15 cellular contexts compared by ENCODE assay signal in genomic region chr7:154902600-154903082, GRCh38.
"Had no signal": no experiment of that assay in that cellular context is flagged by ENCODE, and none has a peak within 500 bp of the region (broad histone marks: within the 10 kb centered on the region; RNA-seq: fewer than 3 reads in every experiment).

No MANE protein-coding gene starts in this region.

- H3K36me3 ChIP-seq: heart left ventricle, transverse colon had no signal

- H3K36me3 Mint-ChIP-seq: activated CD8-positive, alpha-beta memory T cell treated with anti-CD3 and anti-CD28 coated beads, Interleukin-2, amount 10 ng/mL, durations not matched to agents 7 days and 5 days; naive thymus-derived CD8-positive, alpha-beta T cell; stimulated activated effector memory CD8-positive, alpha-beta T cell treated with anti-CD3 and anti-CD28 coated beads, Interleukin-12 subunit alpha, Interleukin-12 subunit beta, amount 100 ng/mL, for 72 hours had no signal

- ATAC-seq: activated CD4-positive, CD25-positive, alpha-beta regulatory T cell treated with anti-CD3 and anti-CD28 coated beads, Interleukin-2, amount 50 U/mL, for 24 hours; activated CD8-positive, alpha-beta memory T cell treated with anti-CD3 and anti-CD28 coated beads, Interleukin-2, amount 10 ng/mL, durations not matched to agents 7 days and 5 days; effector memory CD8-positive, alpha-beta T cell; heart left ventricle; naive thymus-derived CD8-positive, alpha-beta T cell; stimulated activated effector memory CD8-positive, alpha-beta T cell treated with anti-CD3 and anti-CD28 coated beads, Interleukin-12 subunit alpha, Interleukin-12 subunit beta, amount 100 ng/mL, for 72 hours had no signal

- H3K9me3 ChIP-seq: transverse colon had no signal

- DNase-seq: activated CD8-positive, alpha-beta memory T cell treated with anti-CD3 and anti-CD28 coated beads, Interleukin-2, amount 10 ng/mL, durations not matched to agents 7 days and 5 days; activated naive CD4-positive, alpha-beta T cell treated with anti-CD3 and anti-CD28 coated beads for 36 hours; activated T-cell treated with anti-CD3 and anti-CD28 coated beads, Interleukin-2, amount 50 U/mL, for 1 hour; effector memory CD8-positive, alpha-beta T cell; foreskin melanocyte; heart left ventricle; mammary epithelial cell; naive thymus-derived CD8-positive, alpha-beta T cell; stimulated activated CD4-positive, alpha-beta T cell treated with anti-CD3 and anti-CD28 coated beads, Interleukin-12 subunit alpha, Interleukin-12 subunit beta, amount 100 ng/mL, for 4 hours; transverse colon had no signal

- H3K4me1 Mint-ChIP-seq: activated CD8-positive, alpha-beta memory T cell treated with anti-CD3 and anti-CD28 coated beads, Interleukin-2, amount 10 ng/mL, durations not matched to agents 7 days and 5 days; naive thymus-derived CD8-positive, alpha-beta T cell; stimulated activated effector memory CD8-positive, alpha-beta T cell treated with anti-CD3 and anti-CD28 coated beads, Interleukin-12 subunit alpha, Interleukin-12 subunit beta, amount 100 ng/mL, for 72 hours had no signal

- H3K4me3 ChIP-seq: heart left ventricle, SK-N-MC, transverse colon had no signal

- H3K27ac ChIP-seq: epithelial cell of prostate, heart left ventricle, SK-N-MC, transverse colon had no signal

- H3K4me3 Mint-ChIP-seq: activated CD8-positive, alpha-beta memory T cell treated with anti-CD3 and anti-CD28 coated beads, Interleukin-2, amount 10 ng/mL, durations not matched to agents 7 days and 5 days; activated naive CD4-positive, alpha-beta T cell treated with anti-CD3 and anti-CD28 coated beads for 36 hours; effector memory CD8-positive, alpha-beta T cell; naive thymus-derived CD8-positive, alpha-beta T cell; stimulated activated effector memory CD8-positive, alpha-beta T cell treated with anti-CD3 and anti-CD28 coated beads, Interleukin-12 subunit alpha, Interleukin-12 subunit beta, amount 100 ng/mL, for 72 hours had no signal

- H3K9me3 Mint-ChIP-seq: activated naive CD4-positive, alpha-beta T cell treated with anti-CD3 and anti-CD28 coated beads for 36 hours; activated T-helper 2 cell treated with anti-CD3 and anti-CD28 coated beads, Interferon-gamma antibody, Interleukin-2, Interleukin-4, amounts not matched to agents 10 μg/mL and 5 μg/mL and 100 μg/mL, durations not matched to agents 14 hours and 24 hours and 36 hours; effector memory CD8-positive, alpha-beta T cell; naive thymus-derived CD8-positive, alpha-beta T cell; stimulated activated effector memory CD8-positive, alpha-beta T cell treated with anti-CD3 and anti-CD28 coated beads, Interleukin-12 subunit alpha, Interleukin-12 subunit beta, amount 100 ng/mL, for 72 hours had no signal

- H3K27ac Mint-ChIP-seq: activated CD8-positive, alpha-beta memory T cell treated with anti-CD3 and anti-CD28 coated beads, Interleukin-2, amount 10 ng/mL, durations not matched to agents 7 days and 5 days; activated naive CD4-positive, alpha-beta T cell treated with anti-CD3 and anti-CD28 coated beads for 36 hours; activated T-helper 2 cell treated with anti-CD3 and anti-CD28 coated beads, Interferon-gamma antibody, Interleukin-2, Interleukin-4, amounts not matched to agents 10 μg/mL and 5 μg/mL and 100 μg/mL, durations not matched to agents 14 hours and 24 hours and 36 hours; effector memory CD8-positive, alpha-beta T cell; naive thymus-derived CD8-positive, alpha-beta T cell; stimulated activated effector memory CD8-positive, alpha-beta T cell treated with anti-CD3 and anti-CD28 coated beads, Interleukin-12 subunit alpha, Interleukin-12 subunit beta, amount 100 ng/mL, for 72 hours had no signal

- H3K27me3 Mint-ChIP-seq: activated CD8-positive, alpha-beta memory T cell treated with anti-CD3 and anti-CD28 coated beads, Interleukin-2, amount 10 ng/mL, durations not matched to agents 7 days and 5 days had no signal

- H3K4me1 ChIP-seq: heart left ventricle, transverse colon had no signal

- H3K27me3 ChIP-seq: transverse colon had no signal
